ENCODE assay signal across 11 cellular contexts in genomic region chr2:134391751-134392160, GRCh38.
DNase-seq lines count a peak whose midpoint lies in the region; ATAC-seq and TF ChIP-seq lines count a peak whose summit lies in the region.
"Had no signal": no experiment of that assay in that cellular context is flagged by ENCODE, and none has a peak within 500 bp of the region (broad histone marks: within the 10 kb centered on the region; RNA-seq: fewer than 3 reads in every experiment).

No MANE protein-coding gene starts in this region.

- no peaks in the 10 kb centered on the region for H3K79me2 ChIP-seq in osteoblast (ENCODE audit: insufficient read depth, low read length)

- no peaks in the 10 kb centered on the region for H3K27me3 ChIP-seq in CD4-positive, alpha-beta memory T cell (ENCODE audit: insufficient read depth, low read length)
- no peaks in the 10 kb centered on the region for H3K27me3 ChIP-seq in osteoblast (ENCODE audit: insufficient read depth, low read length)

- DNase-seq in CD4-positive, alpha-beta memory T cell, result peak in 1 of 5 donors; percentile 18
- no peak for DNase-seq in T-cell
- no peak for DNase-seq in activated CD8-positive, alpha-beta memory T cell treated with anti-CD3 and anti-CD28 coated beads, Interleukin-2, amount 50 U/mL, for 48 hours
- no peak for DNase-seq in cardiac septum (ENCODE audit: low spot score)
- DNase-seq in HK-2 (ENCODE audit: unreplicated experiment), result no peak
- DNase-seq in osteoblast (ENCODE audit: insufficient read length, low spot score, missing footprints), result no peak
- DNase-seq: CD4-positive, CD25-positive, alpha-beta regulatory T cell; MV-4-11 had no signal

- no peaks in the 10 kb centered on the region for H4K20me1 ChIP-seq in osteoblast (ENCODE audit: insufficient read depth, low read length)

- intact Hi-C loops in CD4-positive, alpha-beta memory T cell (cut with micrococcal nuclease), result no loop called here
- intact Hi-C loops in cardiac septum (cut with DNase I), result no loop called here

- TF ChIP-seq CTCF in osteoblast (IDR thresholded peaks at IDR 0.05; ENCODE audit: extremely low read depth, low read depth, low read length), result no peak

- peaks cover 4% of the 10 kb centered on the region for H3K36me3 ChIP-seq in CD4-positive, alpha-beta memory T cell (ENCODE audit: insufficient read depth, low read length)
- no peaks in the 10 kb centered on the region for H3K36me3 ChIP-seq in osteoblast (ENCODE audit: insufficient read depth, low read length)

- H3K27ac ChIP-seq in CD4-positive, alpha-beta memory T cell (ENCODE audit: low read depth, low read length), result no peak overlapping the region
- no peak overlapping the region for H3K27ac ChIP-seq in osteoblast (ENCODE audit: low read depth, low read length)

- H3K27ac Mint-ChIP-seq in CD4-positive, alpha-beta memory T cell, result peak overlapping the region; percentile 17 to 86 (median 73)
- peak overlapping the region in 1 of 2 donors; percentile 60 for H3K27ac Mint-ChIP-seq in T-cell

- H3K4me1 ChIP-seq in CD4-positive, alpha-beta memory T cell (ENCODE audit: insufficient read depth, low read length), result peaks cover 14% of the 10 kb centered on the region
- H3K4me1 ChIP-seq in osteoblast (ENCODE audit: insufficient read depth, low read length), result peaks cover 18% of the 10 kb centered on the region

- H3K4me2 ChIP-seq in osteoblast (ENCODE audit: insufficient read depth, low read length), result no peak overlapping the region

- peaks cover 0 to 3% (median 0%) of the 10 kb centered on the region in 8 donors for H3K9me3 Mint-ChIP-seq in CD4-positive, alpha-beta memory T cell
- H3K9me3 Mint-ChIP-seq in T-cell, result no peaks in the 10 kb centered on the region

- H3K4me1 Mint-ChIP-seq in CD4-positive, alpha-beta memory T cell, result peaks cover 15 to 41% (median 32%) of the 10 kb centered on the region in 4 donors
- peaks cover 17 to 28% (median 24%) of the 10 kb centered on the region in 3 donors for H3K4me1 Mint-ChIP-seq in T-cell

- H3K4me3 ChIP-seq in CD4-positive, alpha-beta memory T cell (ENCODE audit: low read length in 2 of 2), result no peak overlapping the region
- H3K4me3 ChIP-seq in osteoblast (ENCODE audit: insufficient read depth, low read length), result no peak overlapping the region
- H3K4me3 ChIP-seq: skin epidermis had no signal

- H3K27me3 Mint-ChIP-seq in CD4-positive, alpha-beta memory T cell, result no peaks in the 10 kb centered on the region
- H3K27me3 Mint-ChIP-seq in T-cell, result no peaks in the 10 kb centered on the region
- H3K27me3 Mint-ChIP-seq: CD4-positive, CD25-positive, alpha-beta regulatory T cell had no signal

- no peaks in the 10 kb centered on the region for H3K9me3 ChIP-seq in CD4-positive, alpha-beta memory T cell (ENCODE audit: control insufficient read depth in 1 of 2, low read length in 2 of 2)
- no peaks in the 10 kb centered on the region for H3K9me3 ChIP-seq in osteoblast (ENCODE audit: low read depth, low read length)

- POLR2A ChIA-PET in CD4-positive, alpha-beta memory T cell (lab: Charles Lee; ENCODE audit: partially characterized antibody), result no interaction called here
- POLR2A ChIA-PET in T-cell (lab: Charles Lee), result interaction anchor here in 1 of 2 donors (0.5 kb wide), 1 partner anchor 57 kb away, joined by 5 read pairs; no protein-coding TSS in a partner anchor

- peak overlapping the region in 2 of 8 donors; percentile 33 to 38 for H3K4me3 Mint-ChIP-seq in CD4-positive, alpha-beta memory T cell
- H3K4me3 Mint-ChIP-seq in T-cell, result no peak overlapping the region
- H3K4me3 Mint-ChIP-seq: CD4-positive, CD25-positive, alpha-beta regulatory T cell had no signal

- CTCF ChIA-PET in CD4-positive, alpha-beta memory T cell (lab: Charles Lee; ENCODE audit: partially characterized antibody), result interaction anchor here (1.0 to 1.2 kb wide), 2 partner anchors 9 to 20 kb away, joined by 4 to 5 read pairs; no protein-coding TSS in a partner anchor
- CTCF ChIA-PET in T-cell (lab: Charles Lee), result interaction anchor here in 1 of 2 donors (0.6 to 1.1 kb wide), 3 partner anchors 64 to 209 kb away, joined by 3 read pairs; no protein-coding TSS in a partner anchor

- no peak overlapping the region for H2AFZ ChIP-seq in osteoblast (ENCODE audit: low read length)

- ATAC-seq in GM19395 (IDR thresholded peaks at IDR 0.05; ENCODE audit: unreplicated experiment) (peak; percentile 90), HG03103 (IDR thresholded peaks at IDR 0.05; ENCODE audit: low read depth, unreplicated experiment) (peak; percentile 79), T-cell (replicated peaks in 1 of 4) (peak in 3 of 4 experiments; percentile 34 to 70 (median 43))

- H3K36me3 Mint-ChIP-seq in CD4-positive, alpha-beta memory T cell, result peaks cover 22 to 30% of the 10 kb centered on the region in 2 donors
- peaks cover 33% of the 10 kb centered on the region for H3K36me3 Mint-ChIP-seq in T-cell
